8 cellular contexts compared by ENCODE assay signal in the genomic region with DNA sequence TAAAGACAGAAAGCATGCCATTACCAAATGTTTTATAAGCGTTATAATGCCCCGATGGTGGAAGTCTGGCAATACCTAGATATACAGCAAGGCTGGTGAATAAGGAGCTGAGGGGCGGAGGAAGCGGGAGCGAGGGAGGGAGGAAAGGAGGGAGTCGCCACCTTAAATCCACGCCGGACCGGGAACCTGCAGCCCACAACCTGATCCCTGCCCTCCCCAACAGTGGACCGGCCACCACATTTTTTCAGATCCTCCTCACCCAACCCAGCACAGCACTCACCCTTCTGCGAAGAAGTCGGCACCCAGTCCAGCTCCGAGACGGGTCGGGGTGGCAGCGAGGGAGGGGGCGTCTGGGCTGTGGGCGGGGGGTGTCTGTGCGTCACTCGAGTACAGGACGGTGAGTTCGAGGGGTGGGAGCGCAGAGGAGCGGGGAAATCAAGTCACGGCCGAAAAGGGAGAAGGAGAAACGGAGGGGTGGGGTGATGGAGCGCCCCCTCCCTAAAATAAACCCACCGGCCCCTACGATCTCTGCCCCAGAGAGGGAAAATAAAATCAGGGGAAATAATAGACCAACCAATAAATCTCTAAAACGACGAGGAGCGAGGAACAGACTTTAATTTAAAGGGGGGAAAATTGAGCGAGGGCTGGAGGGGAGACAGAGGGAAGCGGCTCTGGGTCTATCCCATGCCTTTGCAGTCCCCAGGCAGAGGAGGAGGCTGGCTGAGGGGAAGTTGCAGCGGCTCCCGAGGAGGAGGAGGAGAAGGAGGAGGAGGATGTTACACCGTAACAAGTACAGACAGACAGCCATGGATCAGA.
DNase-seq lines count a peak whose midpoint lies in the region; ATAC-seq and TF ChIP-seq lines count a peak whose summit lies in the region.

No MANE protein-coding gene starts in this region.

- DNase-seq in DMS114 treated with DMSO at 0.1 percent for 48 hours (lab: John Stamatoyannopoulos, UW; ENCODE audit: unreplicated experiment) (peak; percentile 13), M059J (ENCODE audit: low read depth) (peak; percentile 61), endodermal cell (peak; percentile 70), mesenchymal stem cell (peak; percentile 62)
- peak; percentile 67 for DNase-seq in activated CD8-positive, alpha-beta memory T cell treated with anti-CD3 and anti-CD28 coated beads, Interleukin-2, amount 50 U/mL, for 48 hours
- DNase-seq in stimulated activated CD8-positive, alpha-beta memory T cell treated with anti-CD3 and anti-CD28 coated beads, Interleukin-15, amount 100 ng/mL, for 48 hours (ENCODE audit: low read depth in 2 of 2) = peak; percentile 4 to 34

- H3K4me3 ChIP-seq in endodermal cell (ENCODE audit: low read length) = peak overlapping the region; percentile 94
- H3K4me3 ChIP-seq in mesenchymal stem cell (ENCODE audit: insufficient read depth in 1 of 2, low read depth in 1 of 2, low read length in 2 of 2) = peak overlapping the region; percentile 85 to 90

- H3K23ac ChIP-seq in mesenchymal stem cell (ENCODE audit: low read length in 2 of 2) = peak overlapping the region in 1 of 2 experiments; percentile 57

- H3K9ac ChIP-seq in endodermal cell (ENCODE audit: extremely low read depth, low read length, poor library complexity, severe bottlenecking) = peak overlapping the region; percentile 75
- H3K9ac ChIP-seq in mesenchymal stem cell (ENCODE audit: low read length) = peak overlapping the region; percentile 95

- H2BK120ac ChIP-seq in mesenchymal stem cell (ENCODE audit: low read depth, low read length) = peak overlapping the region; percentile 94

- peak overlapping the region; percentile 95 for H3K4me2 ChIP-seq in mesenchymal stem cell (ENCODE audit: low read length, poor library complexity, severe bottlenecking)

- H3K27ac Mint-ChIP-seq in endodermal cell = peak overlapping the region; percentile 97

- no peak overlapping the region for H2AK5ac ChIP-seq in mesenchymal stem cell (ENCODE audit: low read length, severe bottlenecking)

- ATAC-seq in HG03039 (IDR thresholded peaks at IDR 0.05; ENCODE audit: unreplicated experiment) (no peak), GM21737 (IDR thresholded peaks at IDR 0.05; ENCODE audit: unreplicated experiment) (no peak)

- WGBS in endodermal cell (ENCODE audit: insufficient coverage in 1 of 2, insufficient read length in 1 of 2), 2 experiments = 0 to 1% methylated on average over 11 to 31 of the region's 38 CpGs
- 2% methylated on average over 16 of the region's 38 CpGs for WGBS in mesenchymal stem cell

- peak overlapping the region; percentile 97 for H3K4me3 Mint-ChIP-seq in endodermal cell

- H4K91ac ChIP-seq in mesenchymal stem cell (ENCODE audit: low read length) = peak overlapping the region; percentile 93

- H3K36me3 ChIP-seq in endodermal cell (ENCODE audit: control insufficient read depth, insufficient read depth, low read length) (no peaks in the 10 kb centered on the region), mesenchymal stem cell (ENCODE audit: control insufficient read depth in 1 of 2, insufficient read depth in 2 of 2, low read depth in 1 of 2, low read length in 2 of 2) (peaks cover 0 to 5% of the 10 kb centered on the region in 2 experiments)

- H3K4ac ChIP-seq in mesenchymal stem cell (ENCODE audit: low read depth in 1 of 2, low read length in 2 of 2) = peak overlapping the region; percentile 75 to 90

- peak overlapping the region; percentile 91 for H3K27ac ChIP-seq in endodermal cell (ENCODE audit: low read depth, low read length)
- peak overlapping the region; percentile 98 for H3K27ac ChIP-seq in mesenchymal stem cell (ENCODE audit: low read length, poor library complexity, severe bottlenecking)

- H3K14ac ChIP-seq in mesenchymal stem cell (ENCODE audit: low read length in 2 of 2) = peak overlapping the region in 1 of 2 experiments; percentile 66

- peak overlapping the region; percentile 88 for H2BK5ac ChIP-seq in mesenchymal stem cell (ENCODE audit: low read depth, low read length, poor library complexity, severe bottlenecking)

- peaks cover 1% of the 10 kb centered on the region for H3K79me1 ChIP-seq in mesenchymal stem cell (replicated peaks; ENCODE audit: low read length, poor library complexity, severe bottlenecking)

- H3K4me1 Mint-ChIP-seq in endodermal cell = peaks cover 14% of the 10 kb centered on the region

- peaks cover 24% of the 10 kb centered on the region for H3K27me3 Mint-ChIP-seq in endodermal cell (ENCODE audit: insufficient read depth)

- H3K9me3 ChIP-seq in endodermal cell (ENCODE audit: control insufficient read depth, low read length) (no peaks in the 10 kb centered on the region), mesenchymal stem cell (ENCODE audit: control insufficient read depth, low read length) (no peaks in the 10 kb centered on the region)

- H2BK12ac ChIP-seq in mesenchymal stem cell (ENCODE audit: low read length in 2 of 2) = peak overlapping the region; percentile 78 to 98

- H2BK15ac ChIP-seq in mesenchymal stem cell (ENCODE audit: low read depth, poor library complexity, severe bottlenecking) = peak overlapping the region; percentile 93

- H3K27me3 ChIP-seq in endodermal cell (ENCODE audit: control insufficient read depth, insufficient read depth, low read length, poor library complexity, severe bottlenecking) = no peaks in the 10 kb centered on the region
- H3K27me3 ChIP-seq in mesenchymal stem cell (ENCODE audit: control insufficient read depth in 1 of 2, insufficient read depth in 1 of 2, low read length in 2 of 2) = no peaks in the 10 kb centered on the region

- H2AFZ ChIP-seq in mesenchymal stem cell (ENCODE audit: low read depth, low read length) = peak overlapping the region; percentile 56

- no peaks in the 10 kb centered on the region for H3K36me3 Mint-ChIP-seq in endodermal cell (ENCODE audit: low read depth)

- H3K18ac ChIP-seq in mesenchymal stem cell (ENCODE audit: low read depth in 1 of 2, low read length in 2 of 2) = peak overlapping the region; percentile 96 to 97

- H3K9me3 Mint-ChIP-seq in endodermal cell = no peaks in the 10 kb centered on the region

- no peak for TF ChIP-seq CTCF in endodermal cell (conservative IDR thresholded peaks at IDR 0.05)

- peaks cover 3% of the 10 kb centered on the region for H3K4me1 ChIP-seq in endodermal cell (ENCODE audit: control insufficient read depth, insufficient read depth, low read length)
- peaks cover 4% of the 10 kb centered on the region for H3K4me1 ChIP-seq in mesenchymal stem cell (ENCODE audit: control insufficient read depth, insufficient read depth, low read depth, low read length)

- H4K8ac ChIP-seq in mesenchymal stem cell (ENCODE audit: low read length) = peak overlapping the region; percentile 92

Comparison
In these comparisons a context has a peak if more than half of its experiments do, and no peak if none do; other contexts are left out.
1. DNase-seq: peak in every context shown above with its lines; median percentile 70 in endodermal cell; 67 in activated CD8-positive, alpha-beta memory T cell treated with anti-CD3 and anti-CD28 coated beads, Interleukin-2, amount 50 U/mL, for 48 hours; 62 in mesenchymal stem cell; 61 in M059J; 19 in stimulated activated CD8-positive, alpha-beta memory T cell treated with anti-CD3 and anti-CD28 coated beads, Interleukin-15, amount 100 ng/mL, for 48 hours; 13 in DMS114 treated with DMSO at 0.1 percent for 48 hours.